7 cellular contexts compared by ENCODE assay signal in genomic region chr9:127424669-127424986, GRCh38. TPM values are rescaled to one million over a fixed set of nuclear protein-coding genes. Genes with fewer than 3 reads are reported as not detected.
DNase-seq lines count a peak whose midpoint lies in the region; ATAC-seq and TF ChIP-seq lines count a peak whose summit lies in the region.

No MANE protein-coding gene starts in this region.

- peak overlapping the region; percentile 91 for H3K9ac ChIP-seq in skeletal muscle satellite cell (ENCODE audit: low read depth, low read length)

- peaks cover 44% of the 10 kb centered on the region for H3K4me1 Mint-ChIP-seq in activated CD8-positive, alpha-beta T cell treated with anti-CD3 and anti-CD28 coated beads for 36 hours (ENCODE audit: low read depth)

- H3K4me2 ChIP-seq in skeletal muscle satellite cell (ENCODE audit: low read length): peak overlapping the region; percentile 93

- CTCF ChIA-PET in activated CD8-positive, alpha-beta T cell treated with anti-CD3 and anti-CD28 coated beads for 36 hours (lab: Charles Lee): interaction anchor here (0.8 to 2.0 kb wide), 3 partner anchors 25 to 36 kb away, joined by 3 to 6 read pairs (median 5); partner anchors contain the start of gene SLC2A8

- no peaks in the 10 kb centered on the region for H3K9me3 Mint-ChIP-seq in activated CD8-positive, alpha-beta T cell treated with anti-CD3 and anti-CD28 coated beads for 36 hours

- POLR2A ChIA-PET in activated CD8-positive, alpha-beta T cell treated with anti-CD3 and anti-CD28 coated beads for 36 hours (lab: Charles Lee): interaction anchor here (0.7 to 4.3 kb wide), 12 partner anchors 9 to 243 kb away, joined by 3 to 52 read pairs (median 4); partner anchors contain the start of genes LRSAM1, RPL12 and SLC2A8

- H3K36me3 ChIP-seq in cardiac muscle cell (peaks cover 3% of the 10 kb centered on the region), skeletal muscle satellite cell (ENCODE audit: insufficient read depth, low read length) (peaks cover 8% of the 10 kb centered on the region)

- no peak for TF ChIP-seq CTCF in activated CD8-positive, alpha-beta T cell treated with anti-CD3 and anti-CD28 coated beads for 36 hours (IDR thresholded peaks at IDR 0.05)
- no peak for TF ChIP-seq CTCF in cardiac muscle cell (IDR thresholded peaks at IDR 0.05; ENCODE audit: low read depth, low read length)

- peaks cover 28% of the 10 kb centered on the region for H3K4me1 ChIP-seq in cardiac muscle cell (ENCODE audit: low read depth)
- peaks cover 20% of the 10 kb centered on the region for H3K4me1 ChIP-seq in skeletal muscle satellite cell (ENCODE audit: control insufficient read depth, insufficient read depth, low read length)

- peak; percentile 7 for ATAC-seq in GM19372 (IDR thresholded peaks at IDR 0.05; ENCODE audit: low read depth, unreplicated experiment)
- peak; percentile 19 for ATAC-seq in HG03457 (IDR thresholded peaks at IDR 0.05; ENCODE audit: unreplicated experiment)
- peak; percentile 29 for ATAC-seq in activated CD8-positive, alpha-beta T cell treated with anti-CD3 and anti-CD28 coated beads for 36 hours
- ATAC-seq in GM18519 (IDR thresholded peaks at IDR 0.05; ENCODE audit: low FRiP score, unreplicated experiment): no peak

- intact Hi-C loops in activated CD8-positive, alpha-beta T cell treated with anti-CD3 and anti-CD28 coated beads for 36 hours (cut with micrococcal nuclease): no loop called here

- peak overlapping the region; percentile 96 for H3K27ac ChIP-seq in cardiac muscle cell

- no peaks in the 10 kb centered on the region for H3K9me3 ChIP-seq in cardiac muscle cell (ENCODE audit: low read depth)
- H3K9me3 ChIP-seq in skeletal muscle satellite cell (replicated peaks; ENCODE audit: low read length): no peaks in the 10 kb centered on the region

- H3K27me3 ChIP-seq in cardiac muscle cell (no peaks in the 10 kb centered on the region), skeletal muscle satellite cell (ENCODE audit: control insufficient read depth, insufficient read depth, low read length) (no peaks in the 10 kb centered on the region)

- H3K36me3 Mint-ChIP-seq in activated CD8-positive, alpha-beta T cell treated with anti-CD3 and anti-CD28 coated beads for 36 hours (ENCODE audit: low read depth): peaks cover 22% of the 10 kb centered on the region

- peak overlapping the region; percentile 98 for H3K4me3 Mint-ChIP-seq in activated CD8-positive, alpha-beta T cell treated with anti-CD3 and anti-CD28 coated beads for 36 hours

- H3K27ac Mint-ChIP-seq in activated CD8-positive, alpha-beta T cell treated with anti-CD3 and anti-CD28 coated beads for 36 hours: peak overlapping the region; percentile 96

- H3K4me3 ChIP-seq in cardiac muscle cell (peak overlapping the region; percentile 80), skeletal muscle satellite cell (ENCODE audit: low read length) (peak overlapping the region; percentile 91)

- H3K27me3 Mint-ChIP-seq in activated CD8-positive, alpha-beta T cell treated with anti-CD3 and anti-CD28 coated beads for 36 hours: no peaks in the 10 kb centered on the region

- peak; percentile 58 for DNase-seq in activated CD8-positive, alpha-beta T cell treated with anti-CD3 and anti-CD28 coated beads for 36 hours
- DNase-seq in cardiac muscle cell (ENCODE audit: low read depth in 1 of 2, low spot score in 1 of 2) (no peak), middle frontal gyrus (ENCODE audit: extremely low spot score, low spot score) (no peak)

RNA-seq across cellular contexts. Expression of gene ZNF79, which starts 0.4 kb away (rescaled TPM):
- total RNA-seq in activated CD8-positive, alpha-beta T cell treated with anti-CD3 and anti-CD28 coated beads for 36 hours: 1 to 10 TPM; 7.6 TPM
- total RNA-seq in cardiac muscle cell: 8.2 and 8.8 TPM in 2 replicates
- polyA plus RNA-seq in cardiac muscle cell: 4.6 and 5.2 TPM in 2 replicates
- 5.9 and 6.3 TPM in 2 replicates for total RNA-seq in skeletal muscle satellite cell (2012; rRNA removed)

RNA-seq across cellular contexts. Expression of gene RPL12, which starts 26.6 kb away (rescaled TPM):
- total RNA-seq in activated CD8-positive, alpha-beta T cell treated with anti-CD3 and anti-CD28 coated beads for 36 hours: 1,000 to 10,000 TPM; 2,353 to 2,364 TPM
- total RNA-seq in cardiac muscle cell: 1,318 and 1,367 TPM in 2 replicates
- 335 and 434 TPM in 2 replicates for polyA plus RNA-seq in cardiac muscle cell
- total RNA-seq in skeletal muscle satellite cell (2012; rRNA removed): 1,517 and 2,392 TPM in 2 replicates

RNA-seq across cellular contexts. Expression of gene LRSAM1, which starts 26.7 kb away (rescaled TPM):
- 10 to 100 TPM; 17.1 to 18.6 TPM for total RNA-seq in activated CD8-positive, alpha-beta T cell treated with anti-CD3 and anti-CD28 coated beads for 36 hours
- total RNA-seq in cardiac muscle cell: 32.6 and 39.4 TPM in 2 replicates
- 37.1 and 39.7 TPM in 2 replicates for polyA plus RNA-seq in cardiac muscle cell
- 9.9 and 14.4 TPM in 2 replicates for total RNA-seq in skeletal muscle satellite cell (2012; rRNA removed)

RNA-seq across cellular contexts. Expression of gene SLC2A8, which starts 27.7 kb away (rescaled TPM):
- 1 to 10 TPM; 1.6 to 2.1 TPM for total RNA-seq in activated CD8-positive, alpha-beta T cell treated with anti-CD3 and anti-CD28 coated beads for 36 hours
- 45.1 and 45.3 TPM in 2 replicates for total RNA-seq in cardiac muscle cell
- 54.2 and 62.2 TPM in 2 replicates for polyA plus RNA-seq in cardiac muscle cell
- 1.1 and 1.8 TPM in 2 replicates for total RNA-seq in skeletal muscle satellite cell (2012; rRNA removed)
